ENCODE assay signal across 13 cellular contexts in the genomic region with DNA sequence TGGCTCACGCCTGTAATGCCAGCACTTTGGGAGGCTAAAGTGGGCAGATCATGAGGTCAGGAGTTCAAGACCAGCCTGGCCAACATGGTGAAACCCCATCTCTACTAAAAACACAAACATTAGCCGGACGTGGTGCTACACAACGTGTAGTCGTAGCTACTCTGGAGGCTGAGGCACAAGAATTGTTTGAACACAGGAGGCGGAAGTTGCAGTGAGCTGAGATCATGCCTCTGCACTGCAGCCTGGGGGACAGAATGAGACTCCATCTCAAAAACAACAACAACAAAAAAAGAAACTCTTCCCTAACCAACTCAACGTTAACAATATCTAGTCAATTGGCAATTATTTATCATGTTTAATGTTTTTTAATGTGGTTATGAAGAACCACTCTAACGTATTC.
A peak's percentile ranks its signal among the peaks of the same experiment; 100 is the strongest.
DNase-seq lines count a peak whose midpoint lies in the region; ATAC-seq, FAIRE-seq and TF ChIP-seq lines count a peak whose summit lies in the region.
"Had no signal": no experiment of that assay in that cellular context is flagged by ENCODE, and none has a peak within 500 bp of the region (broad histone marks: within the 10 kb centered on the region; RNA-seq: fewer than 3 reads in every experiment).

No MANE protein-coding gene starts in this region.

- H3K27me3 ChIP-seq in tibial artery = no peaks in the 10 kb centered on the region

- no peak overlapping the region for H3K27ac Mint-ChIP-seq in activated T-cell treated with anti-CD3 and anti-CD28 coated beads, Interleukin-2, amount 50 U/mL, for 72 hours
- peak overlapping the region; percentile 67 for H3K27ac Mint-ChIP-seq in activated T-helper 2 cell treated with anti-CD3 and anti-CD28 coated beads, Interferon-gamma antibody, Interleukin-2, Interleukin-4, amounts not matched to agents 10 μg/mL and 5 μg/mL and 100 μg/mL, durations not matched to agents 14 hours and 24 hours and 36 hours
- H3K27ac Mint-ChIP-seq: naive B cell had no signal

- H3K9ac ChIP-seq in kidney (ENCODE audit: low read length in 2 of 2) = no peak overlapping the region

- no peak for FAIRE-seq in kidney (lab: Jason Lieb, UNC)
- FAIRE-seq: colon, K562 had no signal

- H3K4me1 ChIP-seq in kidney (ENCODE audit: control insufficient read depth in 1 of 2, insufficient read depth in 1 of 2, low read depth in 1 of 2, low read length in 2 of 2) (peaks cover 5 to 11% of the 10 kb centered on the region in 2 donors), tibial artery (peaks cover 5 to 96% (median 60%) of the 10 kb centered on the region in 4 donors)

- H3K36me3 ChIP-seq in kidney (ENCODE audit: control insufficient read depth in 1 of 2, insufficient read depth in 2 of 2, low read length in 2 of 2) = no peaks in the 10 kb centered on the region
- no peaks in the 10 kb centered on the region for H3K36me3 ChIP-seq in tibial artery

- no peak for DNase-seq in activated T-cell treated with anti-CD3 and anti-CD28 coated beads, Interleukin-2, amount 50 U/mL, for 72 hours
- DNase-seq in activated T-cell treated with anti-CD3 and anti-CD28 coated beads, Interleukin-2, amount 50 U/mL, for 4 hours = no peak
- no peak for DNase-seq in activated T-helper 2 cell treated with anti-CD3 and anti-CD28 coated beads, Interferon-gamma antibody, Interleukin-2, Interleukin-4, amounts not matched to agents 10 μg/mL and 5 μg/mL and 100 μg/mL, durations not matched to agents 14 hours and 24 hours and 36 hours (ENCODE audit: low spot score)
- DNase-seq in kidney (no peak), tibial artery (no peak), NCI-H526 (lab: John Stamatoyannopoulos, UW) (no peak), AG08396 (ENCODE audit: low spot score) (no peak)
- DNase-seq in activated naive CD4-positive, alpha-beta T cell treated with Interleukin-2 at 50 U/mL for 16 hours = no peak
- DNase-seq: activated T-cell treated with anti-CD3 and anti-CD28 coated beads for 4 hours, head of caudate nucleus, naive B cell had no signal

- H3K27ac ChIP-seq in kidney (ENCODE audit: low read depth in 2 of 2, low read length in 2 of 2) (peak overlapping the region; percentile 1 to 69), tibial artery (peak overlapping the region; percentile 74 to 75)

- H3K4me1 Mint-ChIP-seq in activated T-cell treated with anti-CD3 and anti-CD28 coated beads, Interleukin-2, amount 50 U/mL, for 72 hours (ENCODE audit: low read depth) = peaks cover 36% of the 10 kb centered on the region
- H3K4me1 Mint-ChIP-seq in activated T-cell treated with anti-CD3 and anti-CD28 coated beads, Interleukin-2, amount 50 U/mL, for 4 hours (ENCODE audit: low read depth) = peaks cover 21% of the 10 kb centered on the region
- peaks cover 40% of the 10 kb centered on the region for H3K4me1 Mint-ChIP-seq in activated T-helper 2 cell treated with anti-CD3 and anti-CD28 coated beads, Interferon-gamma antibody, Interleukin-2, Interleukin-4, amounts not matched to agents 10 μg/mL and 5 μg/mL and 100 μg/mL, durations not matched to agents 14 hours and 24 hours and 36 hours (ENCODE audit: low read depth)
- H3K4me1 Mint-ChIP-seq: naive B cell had no signal

- ATAC-seq in activated T-cell treated with anti-CD3 and anti-CD28 coated beads, Interleukin-2, amount 50 U/mL, for 72 hours (replicated peaks in 1 of 2) = no peak
- ATAC-seq in activated T-cell treated with anti-CD3 and anti-CD28 coated beads, Interleukin-2, amount 50 U/mL, for 4 hours = no peak
- ATAC-seq: K562 had no signal

- TF ChIP-seq CTCF in kidney (IDR thresholded peaks at IDR 0.05; ENCODE audit: borderline replicate concordance, extremely low read depth, insufficient read depth) (no peak), tibial artery (IDR thresholded peaks at IDR 0.05) (no peak)

- H3K36me3 Mint-ChIP-seq in activated T-cell treated with anti-CD3 and anti-CD28 coated beads, Interleukin-2, amount 50 U/mL, for 72 hours (ENCODE audit: insufficient read depth in 2 of 2) = no peaks in the 10 kb centered on the region
- no peaks in the 10 kb centered on the region for H3K36me3 Mint-ChIP-seq in activated T-cell treated with anti-CD3 and anti-CD28 coated beads, Interleukin-2, amount 50 U/mL, for 4 hours (ENCODE audit: insufficient read depth)
- peaks cover 3% of the 10 kb centered on the region for H3K36me3 Mint-ChIP-seq in activated T-helper 2 cell treated with anti-CD3 and anti-CD28 coated beads, Interferon-gamma antibody, Interleukin-2, Interleukin-4, amounts not matched to agents 10 μg/mL and 5 μg/mL and 100 μg/mL, durations not matched to agents 14 hours and 24 hours and 36 hours (ENCODE audit: low read depth)
- H3K36me3 Mint-ChIP-seq: naive B cell had no signal

- H3K4me3 ChIP-seq in kidney (ENCODE audit: low read length in 2 of 2) (no peak overlapping the region), tibial artery (no peak overlapping the region)
- H3K4me3 ChIP-seq: K562 had no signal

- H3K9me3 ChIP-seq in kidney (ENCODE audit: control insufficient read depth in 1 of 2, low read length in 2 of 2) = no peaks in the 10 kb centered on the region
- no peaks in the 10 kb centered on the region for H3K9me3 ChIP-seq in tibial artery

- H3K9me3 Mint-ChIP-seq in activated T-cell treated with anti-CD3 and anti-CD28 coated beads, Interleukin-2, amount 50 U/mL, for 72 hours = peaks cover 0 to 1% of the 10 kb centered on the region in 2 donors
- no peaks in the 10 kb centered on the region for H3K9me3 Mint-ChIP-seq in activated T-cell treated with anti-CD3 and anti-CD28 coated beads, Interleukin-2, amount 50 U/mL, for 4 hours
- no peaks in the 10 kb centered on the region for H3K9me3 Mint-ChIP-seq in activated T-helper 2 cell treated with anti-CD3 and anti-CD28 coated beads, Interferon-gamma antibody, Interleukin-2, Interleukin-4, amounts not matched to agents 10 μg/mL and 5 μg/mL and 100 μg/mL, durations not matched to agents 14 hours and 24 hours and 36 hours
- H3K9me3 Mint-ChIP-seq: naive B cell had no signal

- no peaks in the 10 kb centered on the region for H3K27me3 Mint-ChIP-seq in activated T-cell treated with anti-CD3 and anti-CD28 coated beads, Interleukin-2, amount 50 U/mL, for 72 hours (ENCODE audit: low read depth)
- H3K27me3 Mint-ChIP-seq in activated T-cell treated with anti-CD3 and anti-CD28 coated beads, Interleukin-2, amount 50 U/mL, for 4 hours (ENCODE audit: low read depth) = peaks cover 2% of the 10 kb centered on the region
- H3K27me3 Mint-ChIP-seq in activated T-helper 2 cell treated with anti-CD3 and anti-CD28 coated beads, Interferon-gamma antibody, Interleukin-2, Interleukin-4, amounts not matched to agents 10 μg/mL and 5 μg/mL and 100 μg/mL, durations not matched to agents 14 hours and 24 hours and 36 hours (ENCODE audit: low read depth) = no peaks in the 10 kb centered on the region

- H3K4me3 Mint-ChIP-seq in activated T-cell treated with anti-CD3 and anti-CD28 coated beads, Interleukin-2, amount 50 U/mL, for 72 hours = peak overlapping the region; percentile 40 to 77
- no peak overlapping the region for H3K4me3 Mint-ChIP-seq in activated T-cell treated with anti-CD3 and anti-CD28 coated beads, Interleukin-2, amount 50 U/mL, for 4 hours
- peak overlapping the region; percentile 8 for H3K4me3 Mint-ChIP-seq in activated T-helper 2 cell treated with anti-CD3 and anti-CD28 coated beads, Interferon-gamma antibody, Interleukin-2, Interleukin-4, amounts not matched to agents 10 μg/mL and 5 μg/mL and 100 μg/mL, durations not matched to agents 14 hours and 24 hours and 36 hours (ENCODE audit: low read depth)
- H3K4me3 Mint-ChIP-seq: naive B cell had no signal

- intact Hi-C loops in activated T-helper 2 cell treated with anti-CD3 and anti-CD28 coated beads, Interferon-gamma antibody, Interleukin-2, Interleukin-4, amounts not matched to agents 10 μg/mL and 5 μg/mL and 100 μg/mL, durations not matched to agents 14 hours and 24 hours and 36 hours (cut with micrococcal nuclease) = loop anchor here (2.0 to 5.0 kb wide), 6 partner anchors 87 to 255 kb away; a partner anchor contains a TSS
- intact Hi-C loops in kidney (cut with DNase I) (no loop called here), tibial artery (cut with DNase I; ENCODE audit: low total_unique reads) (no loop called here)
